ENCODE assay signal across 1 cellular context in genomic region chr20:59925894-59926293, GRCh38.
TF ChIP-seq lines count a peak whose summit lies in the region.

No MANE protein-coding gene starts in this region.

TF ChIP-seq in SK-N-SH, 30 proteins besides CTCF, POLR2A, EP300 and RAD21 (continued from another document):
- TF ChIP-seq ZBTB33 (IDR thresholded peaks at IDR 0.05; ENCODE audit: borderline replicate concordance, low read depth) (no peak), RCOR1 (IDR thresholded peaks at IDR 0.05; ENCODE audit: low read length) (no peak), CHD2 (IDR thresholded peaks at IDR 0.05; ENCODE audit: low read length, partially characterized antibody) (no peak), TEAD4 (IDR thresholded peaks at IDR 0.05; ENCODE audit: borderline replicate concordance, insufficient read depth) (no peak), FOXM1 (IDR thresholded peaks at IDR 0.05; ENCODE audit: low read depth) (no peak)
